26 cellular contexts compared by ENCODE assay signal in genomic region chr12:1103051-1103450, GRCh38.
DNase-seq lines count a peak whose midpoint lies in the region; ATAC-seq, FAIRE-seq and TF ChIP-seq lines count a peak whose summit lies in the region.
"Had no signal": no experiment of that assay in that cellular context is flagged by ENCODE, and none has a peak within 500 bp of the region (broad histone marks: within the 10 kb centered on the region; RNA-seq: fewer than 3 reads in every experiment).

No MANE protein-coding gene starts in this region.

- BruUV-seq in K562 (replicated peaks; lab: Mats Ljungman, UMichigan) (no TSS peak), PC-3 (replicated peaks; lab: Mats Ljungman, UMichigan) (no TSS peak)

- no peaks in the 10 kb centered on the region for H3K9me1 ChIP-seq in K562 (ENCODE audit: control insufficient read depth, insufficient read depth, low read length)

- DNase-seq in activated CD4-positive, alpha-beta T cell treated with anti-CD3 and anti-CD28 coated beads, Interleukin-2, amount 10 ng/mL, durations not matched to agents 24 days and 14 days, result peak; percentile 43
- no peak for DNase-seq in activated CD4-positive, alpha-beta T cell treated with anti-CD3 and anti-CD28 coated beads for 4 hours
- DNase-seq in GM23338 (ENCODE audit: low spot score) (peak; percentile 36), K562 (ENCODE audit: extremely low read depth in 1 of 4, low spot score in 3 of 4) (no peak), nephron progenitor cell (no peak), PC-3 (no peak), NCI-H1417 treated with DMSO at 0.1 percent for 48 hours (lab: John Stamatoyannopoulos, UW) (no peak), Ammon's horn (ENCODE audit: low spot score) (no peak)
- DNase-seq: 8988T, COR-L47, DMS 273 treated with DMSO at 0.1 percent for 48 hours, DMS79, GDM1, GOT3, NCI-H1092, NCI-H1436, NCI-H187 treated with DMSO at 0.1 percent for 48 hours, NCI-H2171 treated with DMSO at 0.1 percent for 48 hours, NCI-H345, NCI-H510A treated with DMSO at 0.1 percent for 48 hours, PC-9, Right ventricle myocardium superior, RPMI8226, SW 1271 had no signal

- H3K27ac Mint-ChIP-seq in activated CD4-positive, alpha-beta T cell treated with anti-CD3 and anti-CD28 coated beads, Interleukin-2, amount 10 ng/mL, durations not matched to agents 24 days and 14 days, result no peak overlapping the region
- H3K27ac Mint-ChIP-seq in GM23338, result no peak overlapping the region
- peak overlapping the region; percentile 78 for H3K27ac Mint-ChIP-seq in nephron progenitor cell

- no peak overlapping the region for H3K4me2 ChIP-seq in GM23338
- no peak overlapping the region for H3K4me2 ChIP-seq in K562 (ENCODE audit: insufficient read depth, low read length)
- H3K4me2 ChIP-seq in PC-3 (ENCODE audit: low read length), result no peak overlapping the region
- H3K4me2 ChIP-seq: PC-9 had no signal

- H3K79me2 ChIP-seq in GM23338 (replicated peaks; ENCODE audit: insufficient read depth) (peaks cover 29% of the 10 kb centered on the region), K562 (ENCODE audit: control insufficient read depth, insufficient read depth, low read length) (no peaks in the 10 kb centered on the region), PC-3 (ENCODE audit: low read length) (no peaks in the 10 kb centered on the region)

- TF ChIP-seq CTCF in GM23338 (conservative IDR thresholded peaks at IDR 0.05; ENCODE audit: low read depth in 2 of 2) (no peak), K562 (IDR thresholded peaks at IDR 0.05 in 2 of 3, conservative IDR thresholded peaks at IDR 0.05 in 1 of 3; ENCODE audit: insufficient read depth in 2 of 3, low read depth in 1 of 3, low read length in 3 of 3) (no peak), nephron progenitor cell (IDR thresholded peaks at IDR 0.05) (no peak), PC-3 (conservative IDR thresholded peaks at IDR 0.05; ENCODE audit: low read depth, low read length) (no peak)

- in situ Hi-C loops in K562 (cut with MboI), result no loop called here

- POLR2A ChIA-PET in K562 (lab: Yijun Ruan, JAX), result no interaction called here
- POLR2A ChIA-PET in PC-3 (lab: Charles Lee; ENCODE audit: unreplicated experiment), result interaction anchor here (0.5 kb wide), 1 partner anchor 16 kb away, joined by 3 read pairs; no protein-coding TSS in a partner anchor

- H3F3A ChIP-seq in GM23338 (replicated peaks; ENCODE audit: low read depth) (no peaks in the 10 kb centered on the region), PC-3 (ENCODE audit: low read length, unreplicated experiment) (no peaks in the 10 kb centered on the region)

- intact Hi-C loops in activated CD4-positive, alpha-beta T cell treated with anti-CD3 and anti-CD28 coated beads, Interleukin-2, amount 10 ng/mL, durations not matched to agents 24 days and 14 days (cut with micrococcal nuclease), result no loop called here
- intact Hi-C loops in K562 (cut with micrococcal nuclease) (no loop called here), PC-3 (cut with micrococcal nuclease) (no loop called here)

- H3K9me3 ChIP-seq in K562 (replicated peaks; ENCODE audit: control insufficient read depth, insufficient read depth, low read depth, low read length) (no peaks in the 10 kb centered on the region), PC-3 (ENCODE audit: low read length) (no peaks in the 10 kb centered on the region)

- H3K4me1 ChIP-seq in GM23338 (ENCODE audit: insufficient read depth), result peaks cover 22% of the 10 kb centered on the region
- no peaks in the 10 kb centered on the region; a peak in 1 of 5 replicates for H3K4me1 ChIP-seq in K562 (replicated peaks in 1 of 2; ENCODE audit: control insufficient read depth in 2 of 2, insufficient read depth in 2 of 2, low read length in 2 of 2)
- peaks cover 7% of the 10 kb centered on the region; the same call in 1 of the 2 replicates for H3K4me1 ChIP-seq in PC-3 (ENCODE audit: insufficient read depth, low read length)

- H3K36me3 Mint-ChIP-seq in activated CD4-positive, alpha-beta T cell treated with anti-CD3 and anti-CD28 coated beads, Interleukin-2, amount 10 ng/mL, durations not matched to agents 24 days and 14 days (ENCODE audit: low read depth), result peaks cover 2% of the 10 kb centered on the region
- no peaks in the 10 kb centered on the region for H3K36me3 Mint-ChIP-seq in GM23338 (ENCODE audit: low read depth)
- no peaks in the 10 kb centered on the region for H3K36me3 Mint-ChIP-seq in nephron progenitor cell (ENCODE audit: low read depth)
- H3K36me3 Mint-ChIP-seq: IgD-negative memory B cell had no signal

- peaks cover 5% of the 10 kb centered on the region; the same call in 1 of the 2 replicates for H4K20me1 ChIP-seq in GM23338 (replicated peaks; ENCODE audit: insufficient read depth)
- H4K20me1 ChIP-seq in K562 (replicated peaks; ENCODE audit: control insufficient read depth, insufficient read depth, low read length), result no peaks in the 10 kb centered on the region
- no peaks in the 10 kb centered on the region for H4K20me1 ChIP-seq in PC-3 (ENCODE audit: low read length)

- H2AFZ ChIP-seq in GM23338 (no peak overlapping the region), K562 (ENCODE audit: low read depth, low read length) (no peak overlapping the region), PC-3 (ENCODE audit: low read length) (no peak overlapping the region)
- H2AFZ ChIP-seq: PC-9 had no signal

- H3K27me3 Mint-ChIP-seq in activated CD4-positive, alpha-beta T cell treated with anti-CD3 and anti-CD28 coated beads, Interleukin-2, amount 10 ng/mL, durations not matched to agents 24 days and 14 days, result no peaks in the 10 kb centered on the region
- H3K27me3 Mint-ChIP-seq in GM23338 (ENCODE audit: insufficient read depth, low read depth, poor library complexity) (no peaks in the 10 kb centered on the region), nephron progenitor cell (ENCODE audit: low read depth, poor library complexity) (peaks cover 4% of the 10 kb centered on the region)
- H3K27me3 Mint-ChIP-seq: IgD-negative memory B cell had no signal

- H3K27ac ChIP-seq in GM23338 (ENCODE audit: low read depth) (no peak overlapping the region), K562 (ENCODE audit: extremely low read depth, low read depth, low read length) (no peak overlapping the region), PC-3 (ENCODE audit: low read length) (no peak overlapping the region)
- H3K27ac ChIP-seq: PC-9 had no signal

- H3K9ac ChIP-seq in K562 (ENCODE audit: insufficient read depth in 1 of 2, low read depth in 2 of 2, low read length in 2 of 2) (no peak overlapping the region), PC-3 (ENCODE audit: low read length) (no peak overlapping the region)

- ATAC-seq in GM23338 (peak; percentile 64), K562 (no peak), PC-3 (no peak)
- ATAC-seq: GM12878 had no signal

- H3K9me2 ChIP-seq in GM23338 (ENCODE audit: insufficient read depth), result no peaks in the 10 kb centered on the region
- no peaks in the 10 kb centered on the region for H3K9me2 ChIP-seq in PC-3 (replicated peaks; ENCODE audit: low read length)

- no peak for TF ChIP-seq POLR2A in K562 (conservative IDR thresholded peaks at IDR 0.05)

- H3K9me3 Mint-ChIP-seq in activated CD4-positive, alpha-beta T cell treated with anti-CD3 and anti-CD28 coated beads, Interleukin-2, amount 10 ng/mL, durations not matched to agents 24 days and 14 days, result no peaks in the 10 kb centered on the region
- H3K9me3 Mint-ChIP-seq in GM23338, result no peaks in the 10 kb centered on the region
- H3K9me3 Mint-ChIP-seq in nephron progenitor cell, result no peaks in the 10 kb centered on the region
- H3K9me3 Mint-ChIP-seq: IgD-negative memory B cell had no signal

- CTCF ChIA-PET in K562 (lab: Yijun Ruan, JAX; ENCODE audit: low intra/inter-chr PET ratio) (no interaction called here), PC-3 (lab: Charles Lee) (no interaction called here)

- H3K4me3 ChIP-seq in GM23338 (no peak overlapping the region), K562 (no peak overlapping the region), PC-3 (ENCODE audit: low read length) (no peak overlapping the region)
- H3K4me3 ChIP-seq: GM12878, PC-9 had no signal

- H3K4me3 Mint-ChIP-seq in activated CD4-positive, alpha-beta T cell treated with anti-CD3 and anti-CD28 coated beads, Interleukin-2, amount 10 ng/mL, durations not matched to agents 24 days and 14 days, result no peak overlapping the region
- H3K4me3 Mint-ChIP-seq in GM23338 (no peak overlapping the region), nephron progenitor cell (no peak overlapping the region)
- H3K4me3 Mint-ChIP-seq: IgD-negative memory B cell had no signal

- TF ChIP-seq EP300 in K562 (IDR thresholded peaks at IDR 0.05; ENCODE audit: low read length), result no peak

- 69% methylated on average over 6 of the region's 6 CpGs for WGBS in K562 (ENCODE audit: insufficient coverage, low coverage, missing lambda C conversion rate)

- H3K4me1 Mint-ChIP-seq in activated CD4-positive, alpha-beta T cell treated with anti-CD3 and anti-CD28 coated beads, Interleukin-2, amount 10 ng/mL, durations not matched to agents 24 days and 14 days, result peaks cover 25% of the 10 kb centered on the region
- peaks cover 31% of the 10 kb centered on the region for H3K4me1 Mint-ChIP-seq in GM23338
- peaks cover 68% of the 10 kb centered on the region for H3K4me1 Mint-ChIP-seq in nephron progenitor cell

- H3K36me3 ChIP-seq in GM23338 (ENCODE audit: insufficient read depth), result no peaks in the 10 kb centered on the region
- no peaks in the 10 kb centered on the region for H3K36me3 ChIP-seq in K562 (ENCODE audit: control insufficient read depth, insufficient read depth, low read length)
- no peaks in the 10 kb centered on the region for H3K36me3 ChIP-seq in PC-3 (ENCODE audit: low read depth, low read length)

- FAIRE-seq in K562 (lab: Jason Lieb, UNC), result no peak
- FAIRE-seq: GM12878 had no signal

- no peak for TF ChIP-seq RAD21 in K562 (CRISPR knock-in tag; conservative IDR thresholded peaks at IDR 0.05 in 1 of 2, IDR thresholded peaks at IDR 0.05 in 1 of 2)

- H3K27me3 ChIP-seq in GM23338 (ENCODE audit: insufficient read depth) (no peaks in the 10 kb centered on the region), K562 (ENCODE audit: control insufficient read depth in 2 of 2, insufficient read depth in 2 of 2, low read length in 2 of 2) (no peaks in the 10 kb centered on the region), PC-3 (ENCODE audit: low read length) (no peaks in the 10 kb centered on the region)

TF ChIP-seq in GM23338, 12 proteins besides CTCF, POLR2A, EP300 and RAD21 (continues in another document):
- no peak for TF ChIP-seq ZNF114 (CRISPR knock-in tag; IDR thresholded peaks at IDR 0.05)

TF ChIP-seq in K562, 482 proteins besides CTCF, POLR2A, EP300 and RAD21:
- 0 out of 2 replicates have a peak, but pooled peaks have one; percentile 14 for TF ChIP-seq ATF3 (IDR thresholded peaks at IDR 0.05)
- no peak for TF ChIP-seq ATF3 (CRISPR knock-in tag; conservative IDR thresholded peaks at IDR 0.05)
- no peak for TF ChIP-seq GTF2A2 (tag; IDR thresholded peaks at IDR 0.05)
- no peak for TF ChIP-seq MCM5 (IDR thresholded peaks at IDR 0.05; ENCODE audit: low read depth)
- no peak for TF ChIP-seq ARNT (IDR thresholded peaks at IDR 0.05)

Comparison
In these comparisons a context has a peak if more than half of its experiments do, and no peak if none do; other contexts are left out.
1. DNase-seq: peak in activated CD4-positive, alpha-beta T cell treated with anti-CD3 and anti-CD28 coated beads, Interleukin-2, amount 10 ng/mL, durations not matched to agents 24 days and 14 days (single experiment) and GM23338 (single experiment); none in activated CD4-positive, alpha-beta T cell treated with anti-CD3 and anti-CD28 coated beads for 4 hours (0 of 2), K562 (0 of 4), nephron progenitor cell (single experiment), PC-3 (single experiment), NCI-H1417 treated with DMSO at 0.1 percent for 48 hours (single experiment) and Ammon's horn (single experiment).